Comparison of ENCODE assay signal across 22 cellular contexts in the genomic region with DNA sequence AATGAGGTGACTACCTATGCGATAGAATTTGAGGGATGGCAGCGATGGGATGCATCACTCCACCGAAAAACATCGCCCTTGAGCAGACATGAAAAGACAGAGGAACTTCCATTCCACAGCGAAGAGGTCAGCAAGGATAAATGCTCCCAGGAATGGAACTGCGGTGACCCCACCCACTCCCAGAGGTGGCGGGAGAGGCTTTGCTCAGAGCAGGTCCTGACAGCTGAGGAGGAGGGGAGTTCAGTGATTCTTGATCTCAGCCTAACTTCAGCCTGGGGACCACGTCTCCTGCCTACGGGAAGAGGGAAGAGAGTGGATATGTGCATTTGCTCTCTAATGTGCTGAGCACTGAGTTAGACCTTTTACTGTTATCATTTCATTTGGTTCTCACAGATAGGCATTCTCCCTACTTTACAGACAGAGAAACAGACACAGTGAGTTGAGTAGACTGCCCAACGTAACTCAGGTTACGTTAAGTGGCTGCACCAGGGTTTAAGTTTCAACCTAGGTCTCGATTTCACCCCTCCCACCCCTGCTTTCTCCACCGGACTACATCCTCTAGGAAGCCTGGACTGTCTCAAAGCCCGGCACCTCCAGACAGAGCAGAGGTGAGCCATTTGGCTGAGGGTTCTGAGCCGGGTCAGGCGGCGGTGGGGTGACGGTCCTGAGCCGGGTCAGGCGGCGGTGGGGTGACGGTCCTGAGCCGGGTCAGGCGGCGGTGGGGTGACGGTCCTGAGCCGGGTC.
DNase-seq lines count a peak whose midpoint lies in the region; ATAC-seq and TF ChIP-seq lines count a peak whose summit lies in the region.
"Had no signal": no experiment of that assay in that cellular context is flagged by ENCODE, and none has a peak within 500 bp of the region (broad histone marks: within the 10 kb centered on the region; RNA-seq: fewer than 3 reads in every experiment).

No MANE protein-coding gene starts in this region.

- no peaks in the 10 kb centered on the region for H3K27me3 ChIP-seq in GM23338 (ENCODE audit: insufficient read depth)
- peaks cover 16% of the 10 kb centered on the region for H3K27me3 ChIP-seq in CD8-positive, alpha-beta memory T cell (ENCODE audit: insufficient read depth, low read length, poor library complexity, severe bottlenecking)
- H3K27me3 ChIP-seq: ascending aorta, thyroid gland had no signal

- H3K27me3 Mint-ChIP-seq in GM23338 (ENCODE audit: insufficient read depth, low read depth, poor library complexity) (peaks cover 4% of the 10 kb centered on the region), WTC11 (ENCODE audit: low read depth) (no peaks in the 10 kb centered on the region; the same call in 1 of the 2 replicates)
- peaks cover 27 to 38% of the 10 kb centered on the region in 2 donors for H3K27me3 Mint-ChIP-seq in natural killer cell treated with Interleukin-12 subunit alpha and Interleukin-12 subunit beta and Interleukin-15 and Interleukin-18, amount 100 ng/mL, for 72 hours
- peaks cover 23 to 66% of the 10 kb centered on the region in 2 donors for H3K27me3 Mint-ChIP-seq in CD8-positive, alpha-beta memory T cell

- H3K36me3 Mint-ChIP-seq in GM23338 (ENCODE audit: low read depth) (peaks cover 4% of the 10 kb centered on the region; the same call in 2 of the 3 replicates), WTC11 (no peaks in the 10 kb centered on the region; the same call in 1 of the 2 replicates)
- no peaks in the 10 kb centered on the region for H3K36me3 Mint-ChIP-seq in natural killer cell treated with Interleukin-12 subunit alpha and Interleukin-12 subunit beta and Interleukin-15 and Interleukin-18, amount 100 ng/mL, for 72 hours
- H3K36me3 Mint-ChIP-seq in CD8-positive, alpha-beta memory T cell: peaks cover 0 to 2% (median 0%) of the 10 kb centered on the region in 3 donors
- H3K36me3 Mint-ChIP-seq: memory B cell had no signal

- H3K4me3 ChIP-seq in GM23338: peak overlapping the region; percentile 25; the same call in 1 of the 2 replicates
- H3K4me3 ChIP-seq in CD8-positive, alpha-beta memory T cell (ENCODE audit: low read length): no peak overlapping the region
- H3K4me3 ChIP-seq: ascending aorta, thyroid gland had no signal

- H3K4me1 ChIP-seq in GM23338 (ENCODE audit: insufficient read depth): peaks cover 44% of the 10 kb centered on the region
- no peaks in the 10 kb centered on the region for H3K4me1 ChIP-seq in CD8-positive, alpha-beta memory T cell (ENCODE audit: insufficient read depth, low read length)
- H3K4me1 ChIP-seq: ascending aorta, thyroid gland had no signal

- no peaks in the 10 kb centered on the region for H3K36me3 ChIP-seq in GM23338 (ENCODE audit: insufficient read depth)
- no peaks in the 10 kb centered on the region for H3K36me3 ChIP-seq in CD8-positive, alpha-beta memory T cell (ENCODE audit: insufficient read depth, low read length)
- H3K36me3 ChIP-seq: ascending aorta, thyroid gland had no signal

- H3K79me2 ChIP-seq in GM23338 (replicated peaks; ENCODE audit: insufficient read depth): no peaks in the 10 kb centered on the region

- POLR2A ChIA-PET in WTC11 (lab: Charles Lee): no interaction called here
- POLR2A ChIA-PET in CD8-positive, alpha-beta memory T cell (lab: Charles Lee): no interaction called here

- H3K9me2 ChIP-seq in GM23338 (ENCODE audit: insufficient read depth): no peaks in the 10 kb centered on the region

- no peaks in the 10 kb centered on the region for H4K20me1 ChIP-seq in GM23338 (replicated peaks; ENCODE audit: insufficient read depth)

- peak overlapping the region; percentile 65 for H3K4me2 ChIP-seq in GM23338

- CTCF ChIA-PET in WTC11 (lab: Charles Lee): no interaction called here
- CTCF ChIA-PET in CD8-positive, alpha-beta memory T cell (lab: Charles Lee): no interaction called here

- ATAC-seq in GM23338: peak; percentile 57
- ATAC-seq in WTC11: peak; percentile 62
- no peak for ATAC-seq in GM21360 (IDR thresholded peaks at IDR 0.05; ENCODE audit: unreplicated experiment)
- no peak for ATAC-seq in natural killer cell treated with Interleukin-12 subunit alpha and Interleukin-12 subunit beta and Interleukin-15 and Interleukin-18, amount 100 ng/mL, for 72 hours
- ATAC-seq: naive thymus-derived CD4-positive, alpha-beta T cell had no signal

- TF ChIP-seq CTCF in GM23338 (conservative IDR thresholded peaks at IDR 0.05; ENCODE audit: low read depth in 2 of 2) (no peak), WTC11 (IDR thresholded peaks at IDR 0.05) (no peak)

- no peak overlapping the region; the same call in 2 of the 3 replicates for H3K4me3 Mint-ChIP-seq in GM23338
- H3K4me3 Mint-ChIP-seq in WTC11: peak overlapping the region; percentile 42
- no peak overlapping the region for H3K4me3 Mint-ChIP-seq in natural killer cell treated with Interleukin-12 subunit alpha and Interleukin-12 subunit beta and Interleukin-15 and Interleukin-18, amount 100 ng/mL, for 72 hours
- no peak overlapping the region for H3K4me3 Mint-ChIP-seq in CD8-positive, alpha-beta memory T cell
- H3K4me3 Mint-ChIP-seq: B cell; memory B cell; naive thymus-derived CD4-positive, alpha-beta T cell; T-helper 1 cell treated with Interleukin-12 subunit alpha and Interleukin-12 subunit beta and Interleukin-4 antibody, amounts not matched to agents 30 μg/mL and 1 μg/mL, for 36 hours had no signal

- H3K4me1 Mint-ChIP-seq in GM23338 (peaks cover 58% of the 10 kb centered on the region), WTC11 (peaks cover 67% of the 10 kb centered on the region)
- H3K4me1 Mint-ChIP-seq in natural killer cell treated with Interleukin-12 subunit alpha and Interleukin-12 subunit beta and Interleukin-15 and Interleukin-18, amount 100 ng/mL, for 72 hours (ENCODE audit: low read depth in 2 of 2): no peaks in the 10 kb centered on the region
- H3K4me1 Mint-ChIP-seq in CD8-positive, alpha-beta memory T cell: no peaks in the 10 kb centered on the region
- H3K4me1 Mint-ChIP-seq: B cell; naive thymus-derived CD4-positive, alpha-beta T cell had no signal

- H3K9me3 ChIP-seq in CD8-positive, alpha-beta memory T cell (ENCODE audit: low read length): no peaks in the 10 kb centered on the region
- H3K9me3 ChIP-seq: ascending aorta, thyroid gland had no signal

- no peak overlapping the region for H3K27ac ChIP-seq in GM23338 (ENCODE audit: low read depth)
- no peak overlapping the region for H3K27ac ChIP-seq in CD8-positive, alpha-beta memory T cell (ENCODE audit: low read depth, low read length)
- H3K27ac ChIP-seq: ascending aorta, thyroid gland had no signal

- H3K9me3 Mint-ChIP-seq in GM23338 (peaks cover 4% of the 10 kb centered on the region), WTC11 (peaks cover 4% of the 10 kb centered on the region; the same call in 1 of the 2 replicates)
- no peaks in the 10 kb centered on the region for H3K9me3 Mint-ChIP-seq in natural killer cell treated with Interleukin-12 subunit alpha and Interleukin-12 subunit beta and Interleukin-15 and Interleukin-18, amount 100 ng/mL, for 72 hours
- peaks cover 0 to 2% (median 0%) of the 10 kb centered on the region in 5 donors for H3K9me3 Mint-ChIP-seq in CD8-positive, alpha-beta memory T cell
- H3K9me3 Mint-ChIP-seq: T-helper 1 cell treated with Interleukin-12 subunit alpha and Interleukin-12 subunit beta and Interleukin-4 antibody, amounts not matched to agents 30 μg/mL and 1 μg/mL, for 36 hours had no signal

- H3K27ac Mint-ChIP-seq in GM23338 (no peak overlapping the region), WTC11 (peak overlapping the region; percentile 89)
- H3K27ac Mint-ChIP-seq in natural killer cell treated with Interleukin-12 subunit alpha and Interleukin-12 subunit beta and Interleukin-15 and Interleukin-18, amount 100 ng/mL, for 72 hours: no peak overlapping the region
- peak overlapping the region in 1 of 8 donors; percentile 5 for H3K27ac Mint-ChIP-seq in CD8-positive, alpha-beta memory T cell
- H3K27ac Mint-ChIP-seq: B cell; memory B cell; naive thymus-derived CD4-positive, alpha-beta T cell; T-helper 1 cell treated with Interleukin-12 subunit alpha and Interleukin-12 subunit beta and Interleukin-4 antibody, amounts not matched to agents 30 μg/mL and 1 μg/mL, for 36 hours had no signal

- H2AFZ ChIP-seq in GM23338: peak overlapping the region; percentile 80; the same call in 1 of the 2 replicates

- H3F3A ChIP-seq in GM23338 (replicated peaks; ENCODE audit: low read depth): peaks cover 7% of the 10 kb centered on the region; the same call in 1 of the 2 replicates

- DNase-seq in AG20443 (ENCODE audit: low spot score): peak; percentile 62
- peak; percentile 67 for DNase-seq in GM23338 (ENCODE audit: low spot score)
- peak; percentile 57 for DNase-seq in WTC11 (ENCODE audit: low spot score)
- peak; percentile 56 for DNase-seq in left kidney (ENCODE audit: low read depth, low spot score)
- DNase-seq in natural killer cell treated with Interleukin-12 subunit alpha and Interleukin-12 subunit beta and Interleukin-15 and Interleukin-18, amount 100 ng/mL, for 72 hours (ENCODE audit: low spot score): no peak
- DNase-seq in NCI-H1436 treated with DMSO at 0.1 percent for 48 hours (lab: John Stamatoyannopoulos, UW): no peak
- DNase-seq in CD8-positive, alpha-beta memory T cell: no peak
- DNase-seq: activated naive CD4-positive, alpha-beta T cell treated with anti-CD3 and anti-CD28 coated beads, Interleukin-2, amount 50 U/mL, for 16 hours; activated T-cell treated with anti-CD3 and anti-CD28 coated beads for 4 hours; COR-L47; naive thymus-derived CD4-positive, alpha-beta T cell; NCI-H1930; NCI-H510A; SHP77; stimulated activated CD4-positive, alpha-beta T cell treated with anti-CD3 and anti-CD28 coated beads, Interleukin-1b, Interleukin-23, amount 100 ng/mL, for 48 hours; stimulated activated naive CD4-positive, alpha-beta T cell; thyroid gland had no signal

TF ChIP-seq in GM23338, 12 proteins besides CTCF, POLR2A, EP300 and RAD21 (continues in another document):
- TF ChIP-seq POLR2AphosphoS5 (IDR thresholded peaks at IDR 0.05; ENCODE audit: low read depth) (no peak), EZH2phosphoT487 (IDR thresholded peaks at IDR 0.05; ENCODE audit: unreplicated experiment) (no peak), JUNB (IDR thresholded peaks at IDR 0.05; ENCODE audit: unreplicated experiment) (no peak), EZH2 (IDR thresholded peaks at IDR 0.05; ENCODE audit: low read depth, unreplicated experiment) (no peak)

TF ChIP-seq in WTC11, 78 proteins besides CTCF, POLR2A, EP300 and RAD21 (continues in another document):
- no peak for TF ChIP-seq NR3C1 (CRISPR knock-in tag; conservative IDR thresholded peaks at IDR 0.05; ENCODE audit: low read depth)
- TF ChIP-seq, protein P1, sequence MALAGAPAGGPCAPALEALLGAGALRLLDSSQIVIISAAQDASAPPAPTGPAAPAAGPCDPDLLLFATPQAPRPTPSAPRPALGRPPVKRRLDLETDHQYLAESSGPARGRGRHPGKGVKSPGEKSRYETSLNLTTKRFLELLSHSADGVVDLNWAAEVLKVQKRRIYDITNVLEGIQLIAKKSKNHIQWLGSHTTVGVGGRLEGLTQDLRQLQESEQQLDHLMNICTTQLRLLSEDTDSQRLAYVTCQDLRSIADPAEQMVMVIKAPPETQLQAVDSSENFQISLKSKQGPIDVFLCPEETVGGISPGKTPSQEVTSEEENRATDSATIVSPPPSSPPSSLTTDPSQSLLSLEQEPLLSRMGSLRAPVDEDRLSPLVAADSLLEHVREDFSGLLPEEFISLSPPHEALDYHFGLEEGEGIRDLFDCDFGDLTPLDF (CRISPR knock-in tag; IDR thresholded peaks at IDR 0.05): no peak
- TF ChIP-seq CREB1 (CRISPR knock-in tag; IDR thresholded peaks at IDR 0.05): no peak

Comparison
In these comparisons a context has a peak if more than half of its experiments do, and no peak if none do; other contexts are left out.
1. DNase-seq: peak in AG20443 (single experiment), GM23338 (single experiment), WTC11 (single experiment) and left kidney (single experiment); none in natural killer cell treated with Interleukin-12 subunit alpha and Interleukin-12 subunit beta and Interleukin-15 and Interleukin-18, amount 100 ng/mL, for 72 hours (single experiment), NCI-H1436 treated with DMSO at 0.1 percent for 48 hours (single experiment) and CD8-positive, alpha-beta memory T cell (0 of 5).
2. ATAC-seq: peak in GM23338 (single experiment) and WTC11 (single experiment); none in GM21360 (single experiment) and natural killer cell treated with Interleukin-12 subunit alpha and Interleukin-12 subunit beta and Interleukin-15 and Interleukin-18, amount 100 ng/mL, for 72 hours (0 of 2).